Comparison of ENCODE assay signal across 8 cellular contexts in the genomic region with DNA sequence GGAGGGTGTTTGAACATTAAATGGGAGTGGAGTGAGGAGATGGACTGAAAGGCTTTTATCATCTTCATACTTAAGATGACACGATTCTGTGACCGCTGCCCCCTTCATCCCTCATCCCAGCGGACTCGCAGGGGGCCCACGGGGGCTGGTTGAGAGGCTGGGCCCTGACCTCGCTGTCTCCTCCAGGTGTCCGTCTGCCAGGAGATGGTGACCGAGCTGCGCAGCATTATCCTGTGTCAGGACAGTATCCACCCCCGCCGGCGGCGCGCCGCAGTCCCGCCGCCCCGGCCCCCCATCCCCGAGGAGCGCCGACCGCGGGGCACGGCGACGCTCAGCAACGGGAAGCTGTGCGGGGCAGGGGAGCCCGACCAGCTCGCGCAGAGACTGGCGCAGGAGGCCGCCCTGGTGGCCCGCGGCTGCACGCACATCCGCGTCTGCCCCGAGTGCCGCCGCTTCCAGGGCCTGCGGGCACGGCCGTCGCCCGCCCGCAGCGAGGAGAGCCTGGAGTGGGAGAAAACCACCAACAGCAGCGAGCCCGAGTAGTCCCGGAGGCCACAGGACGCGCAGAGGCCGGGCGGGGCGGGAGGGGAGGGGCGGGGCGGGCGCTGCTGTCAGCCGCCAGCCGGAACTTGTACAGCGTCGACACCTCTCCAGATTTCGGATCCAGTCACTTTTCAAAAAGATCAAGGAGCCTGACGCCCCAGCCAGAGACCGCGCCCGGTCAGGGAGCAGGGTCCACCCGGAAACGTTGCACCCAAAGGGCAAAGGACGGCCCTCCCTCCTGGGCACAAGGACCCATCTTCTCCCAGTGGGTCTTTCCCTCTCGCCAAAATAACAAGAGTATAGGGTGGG. TPM values are rescaled to one million over a fixed set of nuclear protein-coding genes. Genes with fewer than 3 reads are reported as not detected.
DNase-seq lines count a peak whose midpoint lies in the region; FAIRE-seq and TF ChIP-seq lines count a peak whose summit lies in the region.

No MANE protein-coding gene starts in this region.

- H3K4me2 ChIP-seq in mammary epithelial cell (ENCODE audit: insufficient read depth, low read depth, low read length) = peak overlapping the region; percentile 92

- H3K27me3 Mint-ChIP-seq in T-helper 2 cell treated with Interferon-gamma antibody and Interleukin-4, amounts not matched to agents 5 μg/mL and 100 μg/mL, for 36 hours (ENCODE audit: low read depth) = peaks cover 50% of the 10 kb centered on the region

- peaks cover 4% of the 10 kb centered on the region for H3K27me3 ChIP-seq in mammary epithelial cell (ENCODE audit: insufficient read depth, low read length)

- H3K4me3 Mint-ChIP-seq in T-helper 2 cell treated with Interferon-gamma antibody and Interleukin-4, amounts not matched to agents 5 μg/mL and 100 μg/mL, for 36 hours = peak overlapping the region; percentile 80

- H3K4me1 ChIP-seq in mammary epithelial cell (ENCODE audit: insufficient read depth, low read length) = peaks cover 4% of the 10 kb centered on the region
- no peaks in the 10 kb centered on the region for H3K4me1 ChIP-seq in kidney (ENCODE audit: control insufficient read depth in 1 of 2, insufficient read depth in 1 of 2, low read depth in 1 of 2, low read length in 2 of 2)

- peak overlapping the region; percentile 21 to 51 (median 43) for H3K4me3 ChIP-seq in mammary epithelial cell (replicated peaks in 1 of 3; ENCODE audit: insufficient read depth in 1 of 3, low read depth in 2 of 3, low read length in 3 of 3)
- peak overlapping the region in 1 of 2 donors; percentile 49 for H3K4me3 ChIP-seq in kidney (ENCODE audit: low read length in 2 of 2)

- CTCF ChIA-PET in mammary epithelial cell (lab: Charles Lee; ENCODE audit: low non-redundant PET) = interaction anchor here (0.6 to 0.7 kb wide), 2 partner anchors 224 to 880 kb away, joined by 5 to 10 read pairs; no protein-coding TSS in a partner anchor

- DNase-seq in HTR-8/SVneo (ENCODE audit: insufficient read length, low spot score) (peak; percentile 17), mammary epithelial cell (peak; percentile 34), kidney (peak; percentile 78), T1000 (lab: John Stamatoyannopoulos, UW) (no peak)
- peak; percentile 49 for DNase-seq in T-helper 2 cell treated with Interferon-gamma antibody and Interleukin-4, amounts not matched to agents 5 μg/mL and 100 μg/mL, for 36 hours (ENCODE audit: low spot score)
- DNase-seq in stimulated activated CD4-positive, alpha-beta T cell treated with anti-CD3 and anti-CD28 coated beads, Interleukin-1b, Interleukin-23, amount 100 ng/mL, for 48 hours = peak; percentile 21
- no peak for DNase-seq in effector CD8-positive, alpha-beta T cell (lab: John Stamatoyannopoulos, UW)

- intact Hi-C loops in mammary epithelial cell (cut with micrococcal nuclease) = no loop called here
- intact Hi-C loops in kidney (cut with DNase I) = no loop called here

- H3K27ac ChIP-seq in mammary epithelial cell (ENCODE audit: insufficient read depth, low read depth, low read length) = no peak overlapping the region
- H3K27ac ChIP-seq in kidney (ENCODE audit: low read depth in 2 of 2, low read length in 2 of 2) = no peak overlapping the region

- H2AFZ ChIP-seq in mammary epithelial cell (ENCODE audit: low read depth, low read length) = peak overlapping the region; percentile 84

- no peaks in the 10 kb centered on the region for H4K20me1 ChIP-seq in mammary epithelial cell (ENCODE audit: insufficient read depth, low read length)

- H3K9ac ChIP-seq in mammary epithelial cell (ENCODE audit: insufficient read depth, low read length) (no peak overlapping the region), kidney (ENCODE audit: low read length in 2 of 2) (no peak overlapping the region)

- no TSS peak for BruUV-seq in mammary epithelial cell (replicated peaks; lab: Mats Ljungman, UMichigan)

- H3K9me3 ChIP-seq in mammary epithelial cell (replicated peaks; ENCODE audit: insufficient read depth, low read length) = no peaks in the 10 kb centered on the region
- H3K9me3 ChIP-seq in kidney (ENCODE audit: control insufficient read depth in 1 of 2, low read length in 2 of 2) = no peaks in the 10 kb centered on the region

- H3K9me3 Mint-ChIP-seq in T-helper 2 cell treated with Interferon-gamma antibody and Interleukin-4, amounts not matched to agents 5 μg/mL and 100 μg/mL, for 36 hours = no peaks in the 10 kb centered on the region

- WGBS in mammary epithelial cell (ENCODE audit: low coverage, missing lambda C conversion rate) = 18% methylated on average over 27 of the region's 72 CpGs

- H3K36me3 ChIP-seq in mammary epithelial cell (ENCODE audit: insufficient read depth, low read length) (no peaks in the 10 kb centered on the region), kidney (ENCODE audit: control insufficient read depth in 1 of 2, insufficient read depth in 2 of 2, low read length in 2 of 2) (no peaks in the 10 kb centered on the region)

- FAIRE-seq in HTR-8/SVneo (lab: Jason Lieb, UNC) (no peak), kidney (lab: Jason Lieb, UNC) (no peak)

- in situ Hi-C loops in mammary epithelial cell (cut with MboI; ENCODE audit: low sequenced_read_pairs in 2 of 2) = no loop called here

- H3K79me2 ChIP-seq in mammary epithelial cell (ENCODE audit: insufficient read depth, low read length) = no peaks in the 10 kb centered on the region

- peaks cover 7% of the 10 kb centered on the region for H3K4me1 Mint-ChIP-seq in T-helper 2 cell treated with Interferon-gamma antibody and Interleukin-4, amounts not matched to agents 5 μg/mL and 100 μg/mL, for 36 hours (ENCODE audit: low read depth)

- no peaks in the 10 kb centered on the region for H3K36me3 Mint-ChIP-seq in T-helper 2 cell treated with Interferon-gamma antibody and Interleukin-4, amounts not matched to agents 5 μg/mL and 100 μg/mL, for 36 hours (ENCODE audit: low read depth)

- dilution Hi-C loops in mammary epithelial cell (cut with HindIII; ENCODE audit: low sequenced_read_pairs) = no loop called here

- TF ChIP-seq CTCF in GM12872 (IDR thresholded peaks at IDR 0.05; ENCODE audit: insufficient read depth, low read depth, low read length) (peak; percentile 52), mammary epithelial cell (conservative IDR thresholded peaks at IDR 0.05 in 1 of 2, IDR thresholded peaks at IDR 0.05 in 1 of 2; ENCODE audit: extremely low read depth in 1 of 2, insufficient read depth in 1 of 2, low read depth in 1 of 2, low read length in 2 of 2) (peak in 1 of 2 donors; percentile 33), kidney (IDR thresholded peaks at IDR 0.05; ENCODE audit: borderline replicate concordance, extremely low read depth, insufficient read depth) (no peak)

- no peak overlapping the region for H3K27ac Mint-ChIP-seq in T-helper 2 cell treated with Interferon-gamma antibody and Interleukin-4, amounts not matched to agents 5 μg/mL and 100 μg/mL, for 36 hours

RNA-seq across cellular contexts. Expression of gene TBCEL, which starts 38.0 kb away (rescaled TPM):
- total RNA-seq in mammary epithelial cell (10 to 100 TPM; 13.7 to 23.5 TPM), kidney (41.8 TPM)
- polyA plus RNA-seq in mammary epithelial cell (5.4 TPM), kidney (ENCODE audit: insufficient read depth, low read depth, low replicate concordance) (5.0 TPM)
- polyA minus RNA-seq in mammary epithelial cell = 33.8 TPM

Comparison
In these comparisons a context has a peak if more than half of its experiments do, and no peak if none do; other contexts are left out.
1. DNase-seq: peak in HTR-8/SVneo (single experiment), T-helper 2 cell treated with Interferon-gamma antibody and Interleukin-4, amounts not matched to agents 5 μg/mL and 100 μg/mL, for 36 hours (single experiment), mammary epithelial cell (single experiment), kidney (single experiment) and stimulated activated CD4-positive, alpha-beta T cell treated with anti-CD3 and anti-CD28 coated beads, Interleukin-1b, Interleukin-23, amount 100 ng/mL, for 48 hours (single experiment); none in effector CD8-positive, alpha-beta T cell (single experiment) and T1000 (single experiment).